Comparison of ENCODE assay signal across 11 cellular contexts in the genomic region with DNA sequence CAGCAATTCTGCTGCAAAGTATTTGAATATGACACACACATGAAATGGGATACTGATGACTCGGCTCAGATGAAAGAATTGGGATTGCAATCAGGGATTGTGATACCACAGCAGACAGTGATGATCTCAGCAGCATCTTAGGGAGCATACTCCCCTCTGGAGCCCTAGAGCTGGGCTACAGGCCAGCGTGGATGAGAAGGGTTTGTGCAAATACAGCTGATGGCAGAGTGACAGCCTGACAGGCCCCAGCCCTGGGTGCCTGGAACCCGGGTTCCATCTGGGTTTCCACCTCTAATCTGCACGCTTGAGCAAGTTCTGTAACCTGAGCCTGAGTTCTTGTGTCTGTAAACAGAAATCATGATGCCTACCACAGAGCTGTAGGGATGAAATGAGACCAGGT.
DNase-seq lines count a peak whose midpoint lies in the region; ATAC-seq and TF ChIP-seq lines count a peak whose summit lies in the region.
"Had no signal": no experiment of that assay in that cellular context is flagged by ENCODE, and none has a peak within 500 bp of the region (broad histone marks: within the 10 kb centered on the region; RNA-seq: fewer than 3 reads in every experiment).

No MANE protein-coding gene starts in this region.

- H3K4me1 ChIP-seq in fibroblast of lung (ENCODE audit: control insufficient read depth, extremely low read depth, insufficient read depth, low read length), result no peaks in the 10 kb centered on the region
- H3K4me1 ChIP-seq: pancreas had no signal

- H4K20me1 ChIP-seq in fibroblast of lung (ENCODE audit: control insufficient read depth, extremely low read depth, insufficient read depth, low read length), result no peaks in the 10 kb centered on the region

- H3K79me2 ChIP-seq in fibroblast of lung (ENCODE audit: control insufficient read depth, insufficient read depth, low read length), result no peaks in the 10 kb centered on the region

- no peak for TF ChIP-seq CTCF in fibroblast of lung (conservative IDR thresholded peaks at IDR 0.05 in 1 of 2, IDR thresholded peaks at IDR 0.05 in 1 of 2; ENCODE audit: low read depth in 1 of 2, low read length in 2 of 2)

- ATAC-seq in GM21737 (IDR thresholded peaks at IDR 0.05; ENCODE audit: unreplicated experiment) (no peak), HG03520 (IDR thresholded peaks at IDR 0.05; ENCODE audit: unreplicated experiment) (no peak)

- H3K27me3 ChIP-seq in fibroblast of lung (ENCODE audit: control insufficient read depth, insufficient read depth, low read length), result no peaks in the 10 kb centered on the region
- H3K27me3 ChIP-seq: pancreas had no signal

- no peak overlapping the region for H3K4me2 ChIP-seq in fibroblast of lung (ENCODE audit: extremely low read depth, insufficient read depth, low read length)

- H3K36me3 ChIP-seq in fibroblast of lung (ENCODE audit: control insufficient read depth, insufficient read depth, low read length), result no peaks in the 10 kb centered on the region
- H3K36me3 ChIP-seq: pancreas had no signal

- no peak overlapping the region for H3K4me3 ChIP-seq in fibroblast of lung (replicated peaks in 1 of 4; ENCODE audit: control extremely low read depth in 1 of 4, insufficient read depth in 1 of 4, low read depth in 3 of 4, low read length in 4 of 4)
- H3K4me3 ChIP-seq: pancreas had no signal

- no peaks in the 10 kb centered on the region for H3K9me3 ChIP-seq in fibroblast of lung (ENCODE audit: control insufficient read depth, insufficient read depth, low read depth, low read length)
- H3K9me3 ChIP-seq: pancreas had no signal

- no peak overlapping the region for H3K27ac ChIP-seq in fibroblast of lung (ENCODE audit: insufficient read depth, low read length)
- H3K27ac ChIP-seq: epithelial cell of prostate, pancreas had no signal

- H2AFZ ChIP-seq in fibroblast of lung (ENCODE audit: low read length), result no peak overlapping the region

- DNase-seq in DMS53 treated with DMSO at 0.1 percent for 48 hours (lab: John Stamatoyannopoulos, UW; ENCODE audit: unreplicated experiment) (peak; percentile 84), NCI-H187 (lab: John Stamatoyannopoulos, UW) (peak; percentile 55 to 80), NCI-H748 (lab: John Stamatoyannopoulos, UW; ENCODE audit: unreplicated experiment) (peak; percentile 83), fibroblast of lung (ENCODE audit: low read depth in 2 of 2) (peak; percentile 33 to 63), GOT3 (lab: John Stamatoyannopoulos, UW) (no peak)
- no peak for DNase-seq in stimulated activated CD4-positive, alpha-beta T cell treated with anti-CD3 and anti-CD28 coated beads, Interleukin-15, amount 100 ng/mL, for 24 hours
- DNase-seq: activated naive CD4-positive, alpha-beta T cell treated with anti-CD3 and anti-CD28 coated beads, Interleukin-2, amount 50 U/mL, for 16 hours; pancreas had no signal

- H3K9ac ChIP-seq in fibroblast of lung (ENCODE audit: insufficient read depth, low read length), result no peak overlapping the region

Comparison
In these comparisons a context has a peak if more than half of its experiments do, and no peak if none do; other contexts are left out.
1. DNase-seq: peak in DMS53 treated with DMSO at 0.1 percent for 48 hours (single experiment), NCI-H187 (2 of 2), NCI-H748 (single experiment) and fibroblast of lung (2 of 2); none in GOT3 (single experiment) and stimulated activated CD4-positive, alpha-beta T cell treated with anti-CD3 and anti-CD28 coated beads, Interleukin-15, amount 100 ng/mL, for 24 hours (single experiment).